In genomic region chr13:99498304-99499161, GRCh38 we compare ENCODE assay signal across 8 cellular contexts. TPM values are rescaled to one million over a fixed set of nuclear protein-coding genes. Genes with fewer than 3 reads are reported as not detected.
DNase-seq lines count a peak whose midpoint lies in the region; FAIRE-seq and TF ChIP-seq lines count a peak whose summit lies in the region.

No MANE protein-coding gene starts in this region.

- peaks cover 10% of the 10 kb centered on the region for H3K36me3 Mint-ChIP-seq in nephron progenitor cell (ENCODE audit: low read depth)
- H3K36me3 Mint-ChIP-seq in stimulated activated naive CD8-positive, alpha-beta T cell treated with anti-CD3 and anti-CD28 coated beads, Interleukin-15, Interleukin-2, amounts not matched to agents 100 ng/mL and 50 ng/mL, for 24 hours (ENCODE audit: low read depth) = no peaks in the 10 kb centered on the region

- TF ChIP-seq CTCF in fibroblast of villous mesenchyme (IDR thresholded peaks at IDR 0.05; ENCODE audit: insufficient read depth, low read depth, low read length) (no peak), nephron progenitor cell (IDR thresholded peaks at IDR 0.05) (no peak)

- H3K27me3 ChIP-seq in MG63 = no peaks in the 10 kb centered on the region

- no peaks in the 10 kb centered on the region for H3K9me3 ChIP-seq in MG63

- peak overlapping the region; percentile 83 for H3K4me3 Mint-ChIP-seq in nephron progenitor cell
- H3K4me3 Mint-ChIP-seq in stimulated activated naive CD8-positive, alpha-beta T cell treated with anti-CD3 and anti-CD28 coated beads, Interleukin-15, Interleukin-2, amounts not matched to agents 100 ng/mL and 50 ng/mL, for 24 hours = peak overlapping the region; percentile 81

- peaks cover 41% of the 10 kb centered on the region for H3K4me1 Mint-ChIP-seq in nephron progenitor cell
- peaks cover 81% of the 10 kb centered on the region for H3K4me1 Mint-ChIP-seq in stimulated activated naive CD8-positive, alpha-beta T cell treated with anti-CD3 and anti-CD28 coated beads, Interleukin-15, Interleukin-2, amounts not matched to agents 100 ng/mL and 50 ng/mL, for 24 hours (ENCODE audit: low read depth)

- TF ChIP-seq POLR2A in H54 (IDR thresholded peaks at IDR 0.05; ENCODE audit: low read depth, low read length) = peak; percentile 49; the same call in 1 of the 2 replicates

- FAIRE-seq in H54 (lab: Jason Lieb, UNC) = peak; percentile 95

- DNase-seq in ELF-1 (ENCODE audit: low read depth, low spot score) = peak; percentile 99
- DNase-seq in H54 (ENCODE audit: insufficient read length, low spot score) = peak; percentile 98
- peak; percentile 96 for DNase-seq in MG63
- DNase-seq in SHP77 (lab: John Stamatoyannopoulos, UW) = peak; percentile 99
- peak; percentile 95 for DNase-seq in activated gamma-delta T cell (lab: John Stamatoyannopoulos, UW)
- DNase-seq in fibroblast of villous mesenchyme (ENCODE audit: low read depth) = peak; percentile 97
- peak; percentile 94 for DNase-seq in nephron progenitor cell

- H3K27ac Mint-ChIP-seq in nephron progenitor cell = peak overlapping the region; percentile 52
- peak overlapping the region; percentile 89 for H3K27ac Mint-ChIP-seq in stimulated activated naive CD8-positive, alpha-beta T cell treated with anti-CD3 and anti-CD28 coated beads, Interleukin-15, Interleukin-2, amounts not matched to agents 100 ng/mL and 50 ng/mL, for 24 hours

- H3K27me3 Mint-ChIP-seq in nephron progenitor cell (ENCODE audit: low read depth, poor library complexity) = peaks cover 13% of the 10 kb centered on the region
- H3K27me3 Mint-ChIP-seq in stimulated activated naive CD8-positive, alpha-beta T cell treated with anti-CD3 and anti-CD28 coated beads, Interleukin-15, Interleukin-2, amounts not matched to agents 100 ng/mL and 50 ng/mL, for 24 hours = no peaks in the 10 kb centered on the region

- H3K4me3 ChIP-seq in MG63 = peak overlapping the region; percentile 55
- peak overlapping the region; percentile 58 for H3K4me3 ChIP-seq in fibroblast of villous mesenchyme (ENCODE audit: low read depth, low read length)

- no peaks in the 10 kb centered on the region for H3K36me3 ChIP-seq in MG63

- peaks cover 35% of the 10 kb centered on the region for H3K9me3 Mint-ChIP-seq in nephron progenitor cell
- no peaks in the 10 kb centered on the region for H3K9me3 Mint-ChIP-seq in stimulated activated naive CD8-positive, alpha-beta T cell treated with anti-CD3 and anti-CD28 coated beads, Interleukin-15, Interleukin-2, amounts not matched to agents 100 ng/mL and 50 ng/mL, for 24 hours

RNA-seq across cellular contexts. Expression of gene TM9SF2, which starts 2.7 kb away (rescaled TPM):
- 106 and 137 TPM in 2 replicates for total RNA-seq in MG63 (2014; rRNA removed; shearing (Covaris generic); ENCODE audit: low replicate concordance)
- 115 and 165 TPM in 2 replicates for total RNA-seq in fibroblast of villous mesenchyme

Comparison
In these comparisons a context has a peak if more than half of its experiments do, and no peak if none do; other contexts are left out.
1. Peak in every context shown above with its lines: DNase-seq and H3K4me3 ChIP-seq.